ENCODE assay signal across 8 cellular contexts in genomic region chr17:32142857-32143524, GRCh38. TPM values are rescaled to one million over a fixed set of nuclear protein-coding genes. Genes with fewer than 3 reads are reported as not detected.
DNase-seq lines count a peak whose midpoint lies in the region; ATAC-seq and TF ChIP-seq lines count a peak whose summit lies in the region.

No MANE protein-coding gene starts in this region.

- H3K9me3 Mint-ChIP-seq in CD4-positive, CD25-positive, alpha-beta regulatory T cell, result peaks cover 0 to 2% (median 0%) of the 10 kb centered on the region in 7 donors
- H3K9me3 Mint-ChIP-seq in H9, result no peaks in the 10 kb centered on the region
- H3K9me3 Mint-ChIP-seq in activated naive CD8-positive, alpha-beta T cell (ENCODE audit: low read depth), result no peaks in the 10 kb centered on the region

- peaks cover 4% of the 10 kb centered on the region for H3K79me1 ChIP-seq in H9 (ENCODE audit: insufficient read depth, low read depth, low read length, poor library complexity, severe bottlenecking)

- DNase-seq in CD4-positive, CD25-positive, alpha-beta regulatory T cell, result peak in 1 of 3 donors; percentile 38
- DNase-seq in H9, result peak; percentile 87
- peak; percentile 83 for DNase-seq in NCI-H82 (lab: John Stamatoyannopoulos, UW)
- DNase-seq in Right ventricle myocardium superior, result peak; percentile 66
- peak; percentile 19 for DNase-seq in occipital lobe (lab: John Stamatoyannopoulos, UW)
- DNase-seq in stimulated activated naive CD4-positive, alpha-beta T cell treated with Interleukin-2 at 50 U/mL for 16 hours (lab: John Stamatoyannopoulos, UW), result no peak

- H2AK5ac ChIP-seq in H9 (ENCODE audit: insufficient read length, low read length), result no peak overlapping the region

- H4K5ac ChIP-seq in H9 (ENCODE audit: insufficient read length, low read depth, low read length), result no peak overlapping the region

- no peak for TF ChIP-seq CTCF in H9 (conservative IDR thresholded peaks at IDR 0.05)

- H3K36me3 ChIP-seq in CD4-positive, CD25-positive, alpha-beta regulatory T cell (ENCODE audit: control insufficient read depth, insufficient read depth, low read length), result no peaks in the 10 kb centered on the region

- no peaks in the 10 kb centered on the region for H3K9me3 ChIP-seq in CD4-positive, CD25-positive, alpha-beta regulatory T cell (ENCODE audit: control insufficient read depth in 2 of 2, low read length in 2 of 2)
- H3K9me3 ChIP-seq in H9 (ENCODE audit: control insufficient read depth, low read depth, low read length), result no peaks in the 10 kb centered on the region

- H3K9ac ChIP-seq in H9 (ENCODE audit: extremely low read depth, insufficient read length, low read length), result peak overlapping the region; percentile 55

- H3K27ac ChIP-seq in CD4-positive, CD25-positive, alpha-beta regulatory T cell (ENCODE audit: insufficient read depth, low read length, poor library complexity, severe bottlenecking), result peak overlapping the region; percentile 23
- no peak overlapping the region for H3K27ac ChIP-seq in H9 (ENCODE audit: insufficient read length, low read depth, low read length)

- H3K79me2 ChIP-seq in H9 (ENCODE audit: insufficient read depth, low read length), result peaks cover 5% of the 10 kb centered on the region; the same call in 1 of the 2 replicates

- no peak overlapping the region for H2BK20ac ChIP-seq in H9 (ENCODE audit: low read depth, low read length, poor library complexity, severe bottlenecking)

- H3K23ac ChIP-seq in H9 (ENCODE audit: insufficient read length, low read depth, low read length), result no peak overlapping the region

- no peak overlapping the region for H4K8ac ChIP-seq in H9 (replicated peaks; ENCODE audit: insufficient read length, low read depth, low read length)

- no peaks in the 10 kb centered on the region for H4K20me1 ChIP-seq in H9 (ENCODE audit: control insufficient read depth, insufficient read depth, insufficient read length)

- H3K27me3 Mint-ChIP-seq in CD4-positive, CD25-positive, alpha-beta regulatory T cell, result peaks cover 12% of the 10 kb centered on the region
- H3K27me3 Mint-ChIP-seq in H9 (ENCODE audit: low read depth), result no peaks in the 10 kb centered on the region
- no peaks in the 10 kb centered on the region for H3K27me3 Mint-ChIP-seq in activated naive CD8-positive, alpha-beta T cell

- H3K4ac ChIP-seq in H9 (ENCODE audit: low read depth, low read length), result no peak overlapping the region

- WGBS in H9 (ENCODE audit: extremely low coverage, insufficient read length, low lambda C conversion rate), result no CpG with 5 or more reads among the region's 23 CpGs

- H3K4me3 Mint-ChIP-seq in CD4-positive, CD25-positive, alpha-beta regulatory T cell, result peak overlapping the region; percentile 95 to 99 (median 97)
- H3K4me3 Mint-ChIP-seq in H9, result peak overlapping the region; percentile 97
- H3K4me3 Mint-ChIP-seq in activated naive CD8-positive, alpha-beta T cell, result peak overlapping the region; percentile 95

- peaks cover 12% of the 10 kb centered on the region for H3K23me2 ChIP-seq in H9 (ENCODE audit: insufficient read length, low read depth, low read length, poor library complexity, severe bottlenecking)

- H2BK12ac ChIP-seq in H9 (ENCODE audit: insufficient read length, low read depth, low read length), result no peak overlapping the region

- no peak overlapping the region for H2BK5ac ChIP-seq in H9 (ENCODE audit: insufficient read length, low read length)

- H3K56ac ChIP-seq in H9 (ENCODE audit: insufficient read length, low read depth, low read length), result no peak overlapping the region

- H3T11ph ChIP-seq in H9 (ENCODE audit: low read length), result no peak overlapping the region

- peaks cover 17 to 43% (median 25%) of the 10 kb centered on the region in 4 donors for H3K4me1 Mint-ChIP-seq in CD4-positive, CD25-positive, alpha-beta regulatory T cell
- peaks cover 21 to 29% of the 10 kb centered on the region in 2 experiments for H3K4me1 Mint-ChIP-seq in H9
- H3K4me1 Mint-ChIP-seq in activated naive CD8-positive, alpha-beta T cell (ENCODE audit: low read depth), result peaks cover 39% of the 10 kb centered on the region

- peak overlapping the region; percentile 88 for H3K4me3 ChIP-seq in CD4-positive, CD25-positive, alpha-beta regulatory T cell (ENCODE audit: low read depth, low read length)

- H2BK15ac ChIP-seq in H9 (ENCODE audit: low read depth, low read length), result no peak overlapping the region

- no peaks in the 10 kb centered on the region for H3K27me3 ChIP-seq in CD4-positive, CD25-positive, alpha-beta regulatory T cell (ENCODE audit: control insufficient read depth, insufficient read depth, low read length)
- H3K27me3 ChIP-seq in H9 (ENCODE audit: insufficient read depth, low read length), result no peaks in the 10 kb centered on the region

- H3K18ac ChIP-seq in H9 (ENCODE audit: insufficient read length, low read depth, low read length), result peak overlapping the region; percentile 26

- H3K27ac Mint-ChIP-seq in CD4-positive, CD25-positive, alpha-beta regulatory T cell, result peak overlapping the region; percentile 91 to 97 (median 94)
- peak overlapping the region; percentile 80 to 97 (median 94) for H3K27ac Mint-ChIP-seq in H9
- H3K27ac Mint-ChIP-seq in activated naive CD8-positive, alpha-beta T cell, result peak overlapping the region; percentile 76

- H2AFZ ChIP-seq in H9 (ENCODE audit: low read length), result no peak overlapping the region

- H3K14ac ChIP-seq in H9 (ENCODE audit: insufficient read depth, low read length), result peak overlapping the region; percentile 78; the same call in 1 of the 2 replicates

- intact Hi-C loops in Right ventricle myocardium superior (cut with DNase I), result loop anchor here (10.0 kb wide), 1 partner anchor 138 kb away; the partner anchor contains the start of gene LRRC37B

- no peak overlapping the region for H4K91ac ChIP-seq in H9 (ENCODE audit: insufficient read length, low read depth, low read length)

- no peak overlapping the region for H2BK120ac ChIP-seq in H9 (ENCODE audit: low read depth, low read length, poor library complexity, severe bottlenecking)

- H3K4me1 ChIP-seq in CD4-positive, CD25-positive, alpha-beta regulatory T cell (ENCODE audit: control insufficient read depth, insufficient read depth, low read length, poor library complexity, severe bottlenecking), result peaks cover 29% of the 10 kb centered on the region
- H3K4me1 ChIP-seq in H9 (ENCODE audit: insufficient read depth, low read length), result no peaks in the 10 kb centered on the region

- no peaks in the 10 kb centered on the region for H3K36me3 Mint-ChIP-seq in CD4-positive, CD25-positive, alpha-beta regulatory T cell
- H3K36me3 Mint-ChIP-seq in H9 (ENCODE audit: insufficient read depth in 1 of 3, low read depth in 3 of 3), result peaks cover 0 to 4% (median 2%) of the 10 kb centered on the region in 3 experiments; a peak in 4 of 7 replicates
- H3K36me3 Mint-ChIP-seq in activated naive CD8-positive, alpha-beta T cell, result peaks cover 2% of the 10 kb centered on the region

- peak overlapping the region; percentile 78 for H3K4me2 ChIP-seq in H9 (ENCODE audit: insufficient read depth, insufficient read length, low read length)

- ATAC-seq in CD4-positive, CD25-positive, alpha-beta regulatory T cell (ENCODE audit: low read depth in 2 of 2), result no peak
- peak; percentile 50 for ATAC-seq in Right ventricle myocardium superior (ENCODE audit: poor library complexity)
- ATAC-seq in HG03280 (IDR thresholded peaks at IDR 0.05; ENCODE audit: unreplicated experiment), result no peak

RNA-seq across cellular contexts. Expression of gene RHOT1, which starts 0.7 kb away (rescaled TPM):
- total RNA-seq in CD4-positive, CD25-positive, alpha-beta regulatory T cell, result 22.9 TPM
- 10 to 100 TPM; 22.2 to 28.7 (median 27.6) TPM for polyA plus RNA-seq in CD4-positive, CD25-positive, alpha-beta regulatory T cell
- total RNA-seq in H9 (2021) (24.4 and 24.9 TPM in 2 replicates), Right ventricle myocardium superior (61.0 TPM), occipital lobe (131 TPM)
